7 cellular contexts compared by ENCODE assay signal in the genomic region with DNA sequence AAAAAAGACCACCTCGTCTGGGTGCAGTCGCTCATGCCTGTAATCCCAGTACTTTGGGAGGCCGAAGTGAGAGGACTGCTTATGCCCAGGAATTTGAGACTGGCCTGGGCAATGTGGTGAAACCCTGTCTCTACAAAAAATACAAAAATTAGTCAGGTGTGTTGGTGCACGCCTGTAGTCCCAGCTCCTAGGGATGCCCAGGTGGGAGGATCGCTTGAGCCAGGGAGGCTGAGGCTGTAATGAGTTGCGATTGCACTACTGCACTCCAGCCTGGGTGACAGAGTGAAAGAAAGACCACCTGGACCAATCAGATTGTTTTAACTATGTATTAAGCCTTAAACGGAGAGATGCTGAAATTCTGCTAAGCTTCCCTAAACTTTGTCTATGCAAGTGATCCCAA.
A peak's percentile ranks its signal among the peaks of the same experiment; 100 is the strongest.
DNase-seq lines count a peak whose midpoint lies in the region; ATAC-seq, FAIRE-seq and TF ChIP-seq lines count a peak whose summit lies in the region.
"Not testable (repeated sequence)": the region's sequence is repeated elsewhere in the genome, so short reads cannot be mapped to it uniquely, and the experiment has no call there.

No MANE protein-coding gene starts in this region.

- H3K4me2 ChIP-seq in DND-41 (ENCODE audit: insufficient read depth, low read length) (peak overlapping the region; percentile 98), OCI-LY1 (ENCODE audit: low read length) (peak overlapping the region; percentile 82), K562 (ENCODE audit: insufficient read depth, low read length) (peak overlapping the region; percentile 95; the same call in 1 of the 2 replicates)

- not testable (repeated sequence) for H3K9me3 Mint-ChIP-seq in activated CD4-positive, alpha-beta memory T cell treated with anti-CD3 and anti-CD28 coated beads, Interleukin-2, amount 10 ng/mL, durations not matched to agents 7 days and 5 days; mesothelial cell of epicardium

- 64% methylated on average over 7 of the region's 7 CpGs for WGBS in K562 (ENCODE audit: insufficient coverage, low coverage, missing lambda C conversion rate)
- 66 to 69% (median 68%) methylated on average over 7 of the region's 7 CpGs for WGBS in psoas muscle, 3 donors

- H3K9ac ChIP-seq in DND-41 (ENCODE audit: low read depth, low read length) (peak overlapping the region; percentile 96), OCI-LY1 (ENCODE audit: low read length) (peak overlapping the region; percentile 77; the same call in 1 of the 2 replicates), K562 (ENCODE audit: insufficient read depth in 1 of 2, low read depth in 2 of 2, low read length in 2 of 2) (peak overlapping the region; percentile 93 to 98; a peak in 3 of 4 replicates)

- H3K4me3 Mint-ChIP-seq in activated CD4-positive, alpha-beta memory T cell treated with anti-CD3 and anti-CD28 coated beads, Interleukin-2, amount 10 ng/mL, durations not matched to agents 7 days and 5 days = peak overlapping the region; percentile 98
- H3K4me3 Mint-ChIP-seq in mesothelial cell of epicardium = peak overlapping the region; percentile 97

- CTCF ChIA-PET in activated CD4-positive, alpha-beta memory T cell treated with anti-CD3 and anti-CD28 coated beads, Interleukin-2, amount 10 ng/mL, durations not matched to agents 7 days and 5 days (lab: Charles Lee) = interaction anchor here (1.4 to 2.6 kb wide), 3 partner anchors 52 to 459 kb away, joined by 6 to 7 read pairs (median 6); no protein-coding TSS in a partner anchor
- CTCF ChIA-PET in K562 (lab: Yijun Ruan, JAX; ENCODE audit: low intra/inter-chr PET ratio) = not testable (repeated sequence)

- H3K4me1 Mint-ChIP-seq in activated CD4-positive, alpha-beta memory T cell treated with anti-CD3 and anti-CD28 coated beads, Interleukin-2, amount 10 ng/mL, durations not matched to agents 7 days and 5 days = peaks cover 35% of the 10 kb centered on the region
- peaks cover 20% of the 10 kb centered on the region for H3K4me1 Mint-ChIP-seq in mesothelial cell of epicardium

- H3K4me3 ChIP-seq in DND-41 (ENCODE audit: low read depth in 1 of 2, low read length in 2 of 2) (peak overlapping the region in 1 of 2 experiments; percentile 81; a peak in 3 of 4 replicates), OCI-LY1 (ENCODE audit: low read depth, low read length, poor library complexity, severe bottlenecking) (peak overlapping the region; percentile 77), foreskin fibroblast (ENCODE audit: low read depth in 1 of 2, low read length in 2 of 2) (peak overlapping the region; percentile 79 to 95), psoas muscle (peak overlapping the region; percentile 89)
- H3K4me3 ChIP-seq in K562 = not testable (repeated sequence)

- H3K4me1 ChIP-seq in DND-41 (ENCODE audit: insufficient read depth, low read length) (peaks cover 25% of the 10 kb centered on the region), OCI-LY1 (ENCODE audit: insufficient read depth, low read length, severe bottlenecking) (peaks cover 32% of the 10 kb centered on the region), K562 (replicated peaks in 1 of 2; ENCODE audit: control insufficient read depth in 2 of 2, insufficient read depth in 2 of 2, low read length in 2 of 2) (peaks cover 8 to 30% of the 10 kb centered on the region in 2 experiments; a peak in 4 of 5 replicates)
- H3K4me1 ChIP-seq in psoas muscle = not testable (repeated sequence)

- DNase-seq in DND-41; activated CD4-positive, alpha-beta memory T cell treated with anti-CD3 and anti-CD28 coated beads, Interleukin-2, amount 10 ng/mL, durations not matched to agents 7 days and 5 days; foreskin fibroblast; mesothelial cell of epicardium (ENCODE audit: low spot score in 2 of 2, unreplicated experiment in 2 of 2); psoas muscle: not testable (repeated sequence)
- peak in 1 of 4 experiments; percentile 1 for DNase-seq in K562 (ENCODE audit: extremely low read depth in 1 of 4, low spot score in 3 of 4)

- TF ChIP-seq POLR2A in K562 (conservative IDR thresholded peaks at IDR 0.05) = not testable (repeated sequence)

- H2AFZ ChIP-seq in DND-41 (ENCODE audit: low read depth, low read length) (peak overlapping the region; percentile 94; the same call in 1 of the 2 replicates), K562 (ENCODE audit: low read depth, low read length) (0 out of 2 replicates have a peak overlapping the region, but pooled peaks have one; percentile 20)
- H2AFZ ChIP-seq in OCI-LY1 (ENCODE audit: low read length) = not testable (repeated sequence)

- not testable (repeated sequence) for H3K36me3 ChIP-seq in DND-41 (ENCODE audit: insufficient read depth, low read length); OCI-LY1 (ENCODE audit: insufficient read depth, low read length); K562 (ENCODE audit: control insufficient read depth, insufficient read depth, low read length); psoas muscle (ENCODE audit: insufficient read depth in 1 of 2, low read depth in 1 of 2)

- intact Hi-C loops in K562 (cut with micrococcal nuclease) = loop anchor here (5.0 kb wide), 1 partner anchor 154 kb away; a partner anchor contains a TSS
- intact Hi-C loops in psoas muscle (cut with DNase I) = not testable (repeated sequence)

- not testable (repeated sequence) for TF ChIP-seq CTCF in DND-41 (IDR thresholded peaks at IDR 0.05; ENCODE audit: borderline replicate concordance, extremely low read depth, low read length, poor library complexity, severe bottlenecking); OCI-LY1 (IDR thresholded peaks at IDR 0.05; ENCODE audit: low read length); K562 (IDR thresholded peaks at IDR 0.05 in 2 of 3, conservative IDR thresholded peaks at IDR 0.05 in 1 of 3; ENCODE audit: insufficient read depth in 2 of 3, low read depth in 1 of 3, low read length in 3 of 3); foreskin fibroblast (IDR thresholded peaks at IDR 0.05; ENCODE audit: low read depth, low read length); mesothelial cell of epicardium (IDR thresholded peaks at IDR 0.05; ENCODE audit: unreplicated experiment); psoas muscle (IDR thresholded peaks at IDR 0.05)

- H3K36me3 Mint-ChIP-seq in activated CD4-positive, alpha-beta memory T cell treated with anti-CD3 and anti-CD28 coated beads, Interleukin-2, amount 10 ng/mL, durations not matched to agents 7 days and 5 days (ENCODE audit: low read depth); mesothelial cell of epicardium: not testable (repeated sequence)

- not testable (repeated sequence) for TF ChIP-seq RAD21 in K562 (CRISPR knock-in tag; conservative IDR thresholded peaks at IDR 0.05 in 1 of 2, IDR thresholded peaks at IDR 0.05 in 1 of 2)

- not testable (repeated sequence) for TF ChIP-seq EP300 in K562 (IDR thresholded peaks at IDR 0.05; ENCODE audit: low read length)

- not testable (repeated sequence) for H3K9me3 ChIP-seq in DND-41 (ENCODE audit: insufficient read depth, low read length, severe bottlenecking); OCI-LY1 (ENCODE audit: low read length); K562 (replicated peaks; ENCODE audit: control insufficient read depth, insufficient read depth, low read depth, low read length); psoas muscle

- POLR2A ChIA-PET in activated CD4-positive, alpha-beta memory T cell treated with anti-CD3 and anti-CD28 coated beads, Interleukin-2, amount 10 ng/mL, durations not matched to agents 7 days and 5 days (lab: Charles Lee) = interaction anchor here (1.1 to 2.8 kb wide), 8 partner anchors 10 to 430 kb away, joined by 3 to 53 read pairs (median 10); a partner anchor contains a TSS
- POLR2A ChIA-PET in K562 (lab: Yijun Ruan, JAX) = interaction anchor here (1.2 kb wide), 1 partner anchor 20 kb away, joined by 3 read pairs; no protein-coding TSS in a partner anchor

- H3K79me2 ChIP-seq in DND-41 (ENCODE audit: insufficient read depth, low read length) (peaks cover 15% of the 10 kb centered on the region), K562 (ENCODE audit: control insufficient read depth, insufficient read depth, low read length) (peaks cover 16% of the 10 kb centered on the region)
- not testable (repeated sequence) for H3K79me2 ChIP-seq in OCI-LY1 (ENCODE audit: insufficient read depth, low read length)

- not testable (repeated sequence) for H3F3A ChIP-seq in OCI-LY1 (ENCODE audit: insufficient read depth, low read length)

- H3K27me3 Mint-ChIP-seq in activated CD4-positive, alpha-beta memory T cell treated with anti-CD3 and anti-CD28 coated beads, Interleukin-2, amount 10 ng/mL, durations not matched to agents 7 days and 5 days; mesothelial cell of epicardium (ENCODE audit: low read depth): not testable (repeated sequence)

- H3K27ac Mint-ChIP-seq in activated CD4-positive, alpha-beta memory T cell treated with anti-CD3 and anti-CD28 coated beads, Interleukin-2, amount 10 ng/mL, durations not matched to agents 7 days and 5 days; mesothelial cell of epicardium: not testable (repeated sequence)

- H4K20me1 ChIP-seq in DND-41 (ENCODE audit: insufficient read depth, low read length); OCI-LY1 (ENCODE audit: insufficient read depth, low read length); K562 (replicated peaks; ENCODE audit: control insufficient read depth, insufficient read depth, low read length): not testable (repeated sequence)

- not testable (repeated sequence) for ATAC-seq in DND-41 (ENCODE audit: insufficient read depth, low read depth); K562; psoas muscle

- in situ Hi-C loops in K562 (cut with MboI) = not testable (repeated sequence)

- BruUV-seq in K562 (replicated peaks; lab: Mats Ljungman, UMichigan) = not testable (repeated sequence)

- H3K9me2 ChIP-seq in OCI-LY1 (ENCODE audit: low read depth, low read length) = not testable (repeated sequence)

- H3K27ac ChIP-seq in DND-41 (ENCODE audit: low read length); OCI-LY1 (ENCODE audit: low read depth, low read length, poor library complexity, severe bottlenecking); K562 (ENCODE audit: extremely low read depth, low read depth, low read length); psoas muscle: not testable (repeated sequence)

- not testable (repeated sequence) for H3K27me3 ChIP-seq in DND-41 (ENCODE audit: insufficient read depth, low read length, poor library complexity); OCI-LY1 (ENCODE audit: insufficient read depth, low read length); K562 (ENCODE audit: control insufficient read depth in 2 of 2, insufficient read depth in 2 of 2, low read length in 2 of 2); psoas muscle (ENCODE audit: insufficient read depth in 3 of 3, low read length in 2 of 3)

- not testable (repeated sequence) for H3K9me1 ChIP-seq in K562 (ENCODE audit: control insufficient read depth, insufficient read depth, low read length)

- not testable (repeated sequence) for FAIRE-seq in K562 (lab: Jason Lieb, UNC)
